9 cellular contexts compared by ENCODE assay signal in the genomic region with DNA sequence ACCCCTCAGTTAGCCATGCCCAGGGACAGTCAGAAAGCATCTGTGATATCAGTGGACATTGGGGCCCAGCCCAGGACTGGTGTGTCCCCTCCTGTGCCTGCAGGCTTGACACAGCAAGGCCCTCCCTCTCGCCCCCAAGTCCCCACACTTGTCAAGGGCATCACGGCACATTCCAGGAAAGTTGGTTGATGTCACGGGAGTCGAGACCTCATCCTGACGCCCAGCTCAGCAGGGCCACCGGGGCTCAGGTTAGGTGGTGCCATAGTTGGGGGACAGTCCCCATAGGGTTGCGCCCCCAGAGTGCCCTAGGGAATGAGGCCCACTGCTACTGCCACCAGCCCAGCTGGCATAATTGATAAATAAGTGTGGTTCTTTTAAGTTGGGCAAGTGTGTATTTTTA. TPM values are rescaled to one million over a fixed set of nuclear protein-coding genes. Genes with fewer than 3 reads are reported as not detected.
DNase-seq lines count a peak whose midpoint lies in the region; ATAC-seq and TF ChIP-seq lines count a peak whose summit lies in the region.
"Had no signal": no experiment of that assay in that cellular context is flagged by ENCODE, and none has a peak within 500 bp of the region (broad histone marks: within the 10 kb centered on the region; RNA-seq: fewer than 3 reads in every experiment).

No MANE protein-coding gene starts in this region.

- ATAC-seq in stimulated activated effector memory CD8-positive, alpha-beta T cell treated with anti-CD3 and anti-CD28 coated beads, Interleukin-12 subunit alpha, Interleukin-12 subunit beta, amount 100 ng/mL, for 72 hours, result no peak
- no peak for ATAC-seq in HG03354 (IDR thresholded peaks at IDR 0.05; ENCODE audit: poor library complexity, severe bottlenecking, unreplicated experiment)

- peaks cover 23 to 46% (median 45%) of the 10 kb centered on the region in 3 donors for H3K4me1 Mint-ChIP-seq in IgD-negative memory B cell
- peaks cover 30% of the 10 kb centered on the region for H3K4me1 Mint-ChIP-seq in activated T-helper 1 cell treated with anti-CD3 and anti-CD28 coated beads, Interleukin-12 subunit alpha, Interleukin-12 subunit beta, Interleukin-2, Interleukin-4 antibody, amounts not matched to agents 30 ng/mL and 10 ng/mL and 1 ng/mL, durations not matched to agents 14 hours and 24 hours and 36 hours (ENCODE audit: low read depth)
- H3K4me1 Mint-ChIP-seq in stimulated activated effector memory CD8-positive, alpha-beta T cell treated with anti-CD3 and anti-CD28 coated beads, Interleukin-12 subunit alpha, Interleukin-12 subunit beta, amount 100 ng/mL, for 72 hours, result peaks cover 59% of the 10 kb centered on the region

- H3K27ac Mint-ChIP-seq in IgD-negative memory B cell, result peak overlapping the region; percentile 95 to 96 (median 95)
- peak overlapping the region; percentile 81 for H3K27ac Mint-ChIP-seq in activated T-helper 1 cell treated with anti-CD3 and anti-CD28 coated beads, Interleukin-12 subunit alpha, Interleukin-12 subunit beta, Interleukin-2, Interleukin-4 antibody, amounts not matched to agents 30 ng/mL and 10 ng/mL and 1 ng/mL, durations not matched to agents 14 hours and 24 hours and 36 hours
- H3K27ac Mint-ChIP-seq in stimulated activated effector memory CD8-positive, alpha-beta T cell treated with anti-CD3 and anti-CD28 coated beads, Interleukin-12 subunit alpha, Interleukin-12 subunit beta, amount 100 ng/mL, for 72 hours, result peak overlapping the region; percentile 90

- H3K36me3 Mint-ChIP-seq in IgD-negative memory B cell, result peaks cover 1% of the 10 kb centered on the region
- H3K36me3 Mint-ChIP-seq in activated T-helper 1 cell treated with anti-CD3 and anti-CD28 coated beads, Interleukin-12 subunit alpha, Interleukin-12 subunit beta, Interleukin-2, Interleukin-4 antibody, amounts not matched to agents 30 ng/mL and 10 ng/mL and 1 ng/mL, durations not matched to agents 14 hours and 24 hours and 36 hours (ENCODE audit: low read depth), result peaks cover 2% of the 10 kb centered on the region
- H3K36me3 Mint-ChIP-seq in stimulated activated effector memory CD8-positive, alpha-beta T cell treated with anti-CD3 and anti-CD28 coated beads, Interleukin-12 subunit alpha, Interleukin-12 subunit beta, amount 100 ng/mL, for 72 hours, result peaks cover 10% of the 10 kb centered on the region

- peak overlapping the region; percentile 83 to 95 (median 90) for H3K4me3 Mint-ChIP-seq in IgD-negative memory B cell
- peak overlapping the region; percentile 78 for H3K4me3 Mint-ChIP-seq in activated T-helper 1 cell treated with anti-CD3 and anti-CD28 coated beads, Interleukin-12 subunit alpha, Interleukin-12 subunit beta, Interleukin-2, Interleukin-4 antibody, amounts not matched to agents 30 ng/mL and 10 ng/mL and 1 ng/mL, durations not matched to agents 14 hours and 24 hours and 36 hours
- H3K4me3 Mint-ChIP-seq in stimulated activated effector memory CD8-positive, alpha-beta T cell treated with anti-CD3 and anti-CD28 coated beads, Interleukin-12 subunit alpha, Interleukin-12 subunit beta, amount 100 ng/mL, for 72 hours, result peak overlapping the region; percentile 67

- H3K36me3 ChIP-seq in left ventricle myocardium inferior, result no peaks in the 10 kb centered on the region

- DNase-seq in activated T-helper 1 cell treated with anti-CD3 and anti-CD28 coated beads, Interleukin-12 subunit alpha, Interleukin-12 subunit beta, Interleukin-2, Interleukin-4 antibody, amounts not matched to agents 30 ng/mL and 10 ng/mL and 1 ng/mL, durations not matched to agents 14 hours and 24 hours and 36 hours (ENCODE audit: low spot score), result no peak
- DNase-seq in left ventricle myocardium inferior (no peak), NCI-H1105 treated with DMSO at 0.1 percent for 48 hours (lab: John Stamatoyannopoulos, UW) (no peak), cerebellar nuclear complex (lab: John Stamatoyannopoulos, UW) (no peak), DMS53 treated with DMSO at 0.1 percent for 48 hours (lab: John Stamatoyannopoulos, UW; ENCODE audit: unreplicated experiment) (no peak)
- DNase-seq in stimulated activated effector memory CD8-positive, alpha-beta T cell treated with anti-CD3 and anti-CD28 coated beads, Interleukin-12 subunit alpha, Interleukin-12 subunit beta, amount 100 ng/mL, for 72 hours (ENCODE audit: low spot score in 2 of 2), result no peak
- DNase-seq: small intestine had no signal

- TF ChIP-seq CTCF in left ventricle myocardium inferior (IDR thresholded peaks at IDR 0.05; ENCODE audit: borderline replicate concordance), result no peak

- H3K4me1 ChIP-seq in left ventricle myocardium inferior, result peaks cover 95% of the 10 kb centered on the region

- intact Hi-C loops in activated T-helper 1 cell treated with anti-CD3 and anti-CD28 coated beads, Interleukin-12 subunit alpha, Interleukin-12 subunit beta, Interleukin-2, Interleukin-4 antibody, amounts not matched to agents 30 ng/mL and 10 ng/mL and 1 ng/mL, durations not matched to agents 14 hours and 24 hours and 36 hours (cut with micrococcal nuclease), result loop anchor here (1.0 kb wide), 3 partner anchors 12 to 82 kb away; no protein-coding TSS in a partner anchor
- intact Hi-C loops in left ventricle myocardium inferior (cut with micrococcal nuclease), result no loop called here

- H3K27me3 ChIP-seq in left ventricle myocardium inferior (ENCODE audit: low read depth), result no peaks in the 10 kb centered on the region

- H3K9me3 Mint-ChIP-seq in IgD-negative memory B cell, result no peaks in the 10 kb centered on the region
- no peaks in the 10 kb centered on the region for H3K9me3 Mint-ChIP-seq in activated T-helper 1 cell treated with anti-CD3 and anti-CD28 coated beads, Interleukin-12 subunit alpha, Interleukin-12 subunit beta, Interleukin-2, Interleukin-4 antibody, amounts not matched to agents 30 ng/mL and 10 ng/mL and 1 ng/mL, durations not matched to agents 14 hours and 24 hours and 36 hours
- no peaks in the 10 kb centered on the region for H3K9me3 Mint-ChIP-seq in stimulated activated effector memory CD8-positive, alpha-beta T cell treated with anti-CD3 and anti-CD28 coated beads, Interleukin-12 subunit alpha, Interleukin-12 subunit beta, amount 100 ng/mL, for 72 hours

- peaks cover 3% of the 10 kb centered on the region for H3K27me3 Mint-ChIP-seq in IgD-negative memory B cell
- H3K27me3 Mint-ChIP-seq in activated T-helper 1 cell treated with anti-CD3 and anti-CD28 coated beads, Interleukin-12 subunit alpha, Interleukin-12 subunit beta, Interleukin-2, Interleukin-4 antibody, amounts not matched to agents 30 ng/mL and 10 ng/mL and 1 ng/mL, durations not matched to agents 14 hours and 24 hours and 36 hours (ENCODE audit: insufficient read depth), result no peaks in the 10 kb centered on the region

- peak overlapping the region; percentile 48 for H3K4me3 ChIP-seq in left ventricle myocardium inferior

- no peaks in the 10 kb centered on the region for H3K9me3 ChIP-seq in left ventricle myocardium inferior (replicated peaks)

- H3K27ac ChIP-seq in left ventricle myocardium inferior (replicated peaks), result peak overlapping the region; percentile 94

RNA-seq across cellular contexts. Expression of a gene that starts 28.3 kb away (rescaled TPM):
- polyA plus RNA-seq in IgD-negative memory B cell, result 18.4 TPM
- total RNA-seq in activated T-helper 1 cell treated with anti-CD3 and anti-CD28 coated beads, Interleukin-12 subunit alpha, Interleukin-12 subunit beta, Interleukin-2, Interleukin-4 antibody, amounts not matched to agents 30 ng/mL and 10 ng/mL and 1 ng/mL, durations not matched to agents 14 hours and 24 hours and 36 hours, result 87.1 and 90.6 TPM in 2 replicates
- total RNA-seq in left ventricle myocardium inferior, result 77.6 TPM

RNA-seq across cellular contexts. Expression of a gene that starts 54.5 kb away (rescaled TPM):
- polyA plus RNA-seq in IgD-negative memory B cell, result 5.2 TPM
- total RNA-seq in activated T-helper 1 cell treated with anti-CD3 and anti-CD28 coated beads, Interleukin-12 subunit alpha, Interleukin-12 subunit beta, Interleukin-2, Interleukin-4 antibody, amounts not matched to agents 30 ng/mL and 10 ng/mL and 1 ng/mL, durations not matched to agents 14 hours and 24 hours and 36 hours, result 0.39 and 0.44 TPM in 2 replicates
- total RNA-seq in left ventricle myocardium inferior, result 8.9 TPM
